21 cellular contexts compared by ENCODE assay signal in the genomic region with DNA sequence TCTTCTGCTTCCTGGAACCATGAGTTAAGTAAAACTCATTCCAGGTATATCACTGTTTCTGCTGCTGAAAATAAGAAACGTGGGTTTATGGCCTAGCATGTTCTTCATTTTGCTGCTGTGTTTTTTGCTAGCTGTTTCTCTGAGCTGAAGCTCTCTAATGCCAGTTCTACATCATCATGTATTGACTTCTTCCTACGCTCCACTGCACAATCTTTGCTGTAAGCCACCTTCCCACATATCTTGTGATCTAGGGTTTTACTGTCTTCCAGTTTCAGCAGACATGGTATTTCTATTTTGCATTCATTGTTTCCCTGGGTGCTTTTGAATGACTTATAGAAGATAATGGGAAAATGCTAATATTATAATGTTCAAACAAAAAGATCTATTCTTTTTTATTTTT.
A peak's percentile ranks its signal among the peaks of the same experiment; 100 is the strongest.
DNase-seq lines count a peak whose midpoint lies in the region; ATAC-seq and TF ChIP-seq lines count a peak whose summit lies in the region.
"Had no signal": no experiment of that assay in that cellular context is flagged by ENCODE, and none has a peak within 500 bp of the region (broad histone marks: within the 10 kb centered on the region; RNA-seq: fewer than 3 reads in every experiment).

No MANE protein-coding gene starts in this region.

- H3K4me2 ChIP-seq in GM23338: no peak overlapping the region
- H3K4me2 ChIP-seq: BLaER1 had no signal

- no peaks in the 10 kb centered on the region for H3K36me3 ChIP-seq in GM23338 (ENCODE audit: insufficient read depth)
- H3K36me3 ChIP-seq: BLaER1, HAP-1 had no signal

- TF ChIP-seq CTCF in GM23338 (conservative IDR thresholded peaks at IDR 0.05; ENCODE audit: low read depth in 2 of 2): no peak

- peaks cover 6% of the 10 kb centered on the region; the same call in 1 of the 2 replicates for H3K4me1 ChIP-seq in GM23338 (ENCODE audit: insufficient read depth)
- H3K4me1 ChIP-seq: BLaER1, HAP-1 had no signal

- H4K20me1 ChIP-seq in GM23338 (replicated peaks; ENCODE audit: insufficient read depth): no peaks in the 10 kb centered on the region
- H4K20me1 ChIP-seq: BLaER1 had no signal

- no peak overlapping the region for H3K27ac ChIP-seq in GM23338 (ENCODE audit: low read depth)
- H3K27ac ChIP-seq: BLaER1, C4-2B had no signal

- H2AFZ ChIP-seq in GM23338: 0 out of 2 replicates have a peak overlapping the region, but pooled peaks have one; percentile 16

- H3K9me3 Mint-ChIP-seq in GM23338: no peaks in the 10 kb centered on the region

- DNase-seq in GM23338 (ENCODE audit: low spot score) (no peak), NCI-H526 treated with DMSO at 0.1 percent for 48 hours (lab: John Stamatoyannopoulos, UW) (peak; percentile 67), kidney tubule cell (ENCODE audit: low spot score) (peak; percentile 12), retina (peak; percentile 19), pons (ENCODE audit: low spot score) (no peak), inferior parietal cortex (ENCODE audit: extremely low spot score) (no peak)
- DNase-seq: CD4-positive, CD25-positive, alpha-beta regulatory T cell; CD8-positive, alpha-beta memory T cell; DMS 273 treated with DMSO at 0.1 percent for 48 hours; DMS79; EL; GDM1; GOT3; HFFc6 had no signal

- no peak overlapping the region for H3K4me3 Mint-ChIP-seq in GM23338
- H3K4me3 Mint-ChIP-seq: B cell; CD4-positive, CD25-positive, alpha-beta regulatory T cell; CD8-positive, alpha-beta memory T cell; HFFc6 had no signal

- H3K27me3 Mint-ChIP-seq in GM23338 (ENCODE audit: insufficient read depth, low read depth, poor library complexity): no peaks in the 10 kb centered on the region
- H3K27me3 Mint-ChIP-seq: B cell; CD4-positive, CD25-positive, alpha-beta regulatory T cell; CD8-positive, alpha-beta memory T cell had no signal

- peaks cover 8% of the 10 kb centered on the region; the same call in 2 of the 3 replicates for H3K4me1 Mint-ChIP-seq in GM23338
- H3K4me1 Mint-ChIP-seq: B cell; CD4-positive, CD25-positive, alpha-beta regulatory T cell; CD8-positive, alpha-beta memory T cell had no signal

- no peaks in the 10 kb centered on the region; the same call in 1 of the 2 replicates for H3K9me2 ChIP-seq in GM23338 (ENCODE audit: insufficient read depth)

- H3K27me3 ChIP-seq in GM23338 (ENCODE audit: insufficient read depth): no peaks in the 10 kb centered on the region
- H3K27me3 ChIP-seq: BLaER1 had no signal

- H3K79me2 ChIP-seq in GM23338 (replicated peaks; ENCODE audit: insufficient read depth): no peaks in the 10 kb centered on the region

- no peaks in the 10 kb centered on the region for H3K36me3 Mint-ChIP-seq in GM23338 (ENCODE audit: low read depth)
- H3K36me3 Mint-ChIP-seq: CD4-positive, CD25-positive, alpha-beta regulatory T cell; CD8-positive, alpha-beta memory T cell had no signal

- H3K4me3 ChIP-seq in GM23338: no peak overlapping the region
- H3K4me3 ChIP-seq: BLaER1, GM12878, HAP-1 had no signal

- no peaks in the 10 kb centered on the region for H3F3A ChIP-seq in GM23338 (replicated peaks; ENCODE audit: low read depth)

- H3K27ac Mint-ChIP-seq in GM23338: no peak overlapping the region
- H3K27ac Mint-ChIP-seq: B cell; CD4-positive, CD25-positive, alpha-beta regulatory T cell; CD8-positive, alpha-beta memory T cell; HFFc6 had no signal

- ATAC-seq in GM23338 (no peak), GM21723 (IDR thresholded peaks at IDR 0.05; ENCODE audit: unreplicated experiment) (no peak), HG03342 (IDR thresholded peaks at IDR 0.05; ENCODE audit: unreplicated experiment) (no peak)
- ATAC-seq: GM12878 had no signal

TF ChIP-seq in GM23338, 12 proteins besides CTCF, POLR2A, EP300 and RAD21 (continues in another document):
- TF ChIP-seq POLR2AphosphoS5 (IDR thresholded peaks at IDR 0.05; ENCODE audit: low read depth) (no peak), ETS1 (IDR thresholded peaks at IDR 0.05) (no peak), NANOG (IDR thresholded peaks at IDR 0.05; ENCODE audit: borderline replicate concordance) (no peak), REST (IDR thresholded peaks at IDR 0.05; ENCODE audit: unreplicated experiment) (no peak), CREB1 (CRISPR knock-in tag; IDR thresholded peaks at IDR 0.05; ENCODE audit: low read depth) (no peak), EZH2 (IDR thresholded peaks at IDR 0.05; ENCODE audit: low read depth, unreplicated experiment) (no peak), ZNF114 (CRISPR knock-in tag; IDR thresholded peaks at IDR 0.05) (no peak)

Comparison
In these comparisons a context has a peak if more than half of its experiments do, and no peak if none do; other contexts are left out.
1. DNase-seq: peak in NCI-H526 treated with DMSO at 0.1 percent for 48 hours (single experiment), kidney tubule cell (single experiment) and retina (single experiment); none in GM23338 (single experiment), pons (single experiment) and inferior parietal cortex (single experiment).